In the genomic region with DNA sequence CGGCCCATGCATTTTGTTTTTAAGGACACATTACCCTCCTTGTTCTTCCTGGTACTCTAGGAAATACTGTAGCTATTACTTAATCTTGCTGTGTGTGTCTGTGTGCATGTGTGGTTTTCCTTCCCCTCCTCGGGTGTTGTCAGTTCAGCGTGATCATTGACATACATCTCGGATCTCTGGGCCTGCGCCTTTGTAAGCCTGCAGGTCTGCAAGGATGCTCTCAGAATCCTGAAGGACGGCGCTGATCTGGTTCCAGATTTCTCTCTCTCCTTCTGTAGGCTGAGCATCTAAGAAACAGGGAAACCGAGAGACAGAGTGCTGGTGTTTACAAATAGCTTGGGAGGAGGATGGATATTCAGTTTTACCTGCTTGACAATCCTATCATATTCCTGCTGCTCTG, we compare ENCODE assay signal across 8 cellular contexts.
"Had no signal": no experiment of that assay in that cellular context is flagged by ENCODE, and none has a peak within 500 bp of the region (broad histone marks: within the 10 kb centered on the region; RNA-seq: fewer than 3 reads in every experiment).

No MANE protein-coding gene starts in this region.

- H3K9me3 Mint-ChIP-seq: GM23338, H9 had no signal

- H3K4me3 Mint-ChIP-seq: GM23338, H9, HFFc6 had no signal

- ATAC-seq: GM23338, HCT116 had no signal

- H3K27ac Mint-ChIP-seq: GM23338, H9, HFFc6 had no signal

- DNase-seq: GM23248, GOT3, H7, H9, HCEC 1CT, HFFc6 had no signal
